ENCODE assay signal across 13 cellular contexts in the genomic region with DNA sequence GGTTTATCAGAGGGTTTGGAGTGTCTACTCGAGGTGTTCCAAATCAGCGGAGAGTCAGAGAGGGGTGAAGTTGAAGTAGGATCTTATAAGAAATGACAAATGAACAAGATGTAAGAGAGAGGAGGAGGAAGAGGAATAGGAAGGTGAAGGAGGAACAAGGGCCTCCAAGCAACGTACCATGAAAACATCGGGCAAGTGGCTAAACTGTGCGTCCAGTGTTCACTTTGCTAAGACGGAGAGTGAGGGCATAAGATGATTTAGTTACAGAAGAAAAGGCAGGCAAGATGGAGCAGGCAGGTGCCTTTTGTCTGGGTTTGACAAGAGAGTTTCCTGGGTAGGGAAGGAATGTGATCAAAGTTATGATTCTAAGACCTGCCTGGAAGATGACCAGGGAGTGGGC.
DNase-seq lines count a peak whose midpoint lies in the region; ATAC-seq and TF ChIP-seq lines count a peak whose summit lies in the region.
"Had no signal": no experiment of that assay in that cellular context is flagged by ENCODE, and none has a peak within 500 bp of the region (broad histone marks: within the 10 kb centered on the region; RNA-seq: fewer than 3 reads in every experiment).

No MANE protein-coding gene starts in this region.

- no peak for TF ChIP-seq EP300 in SK-N-SH (IDR thresholded peaks at IDR 0.05; ENCODE audit: borderline replicate concordance in 1 of 2, low read depth in 1 of 2, low read length in 1 of 2)

- CTCF ChIA-PET in SK-N-SH (lab: Yijun Ruan, JAX): interaction anchor here (1.0 kb wide), 1 partner anchor 737 kb away, joined by 3 read pairs; no protein-coding TSS in a partner anchor

- H3K9ac ChIP-seq in SK-N-SH: no peak overlapping the region

- TF ChIP-seq RAD21 in SK-N-SH (IDR thresholded peaks at IDR 0.05; ENCODE audit: low read length): no peak

- no peak overlapping the region for H2AFZ ChIP-seq in SK-N-SH (ENCODE audit: low read depth)

- WGBS in SK-N-SH (ENCODE audit: low lambda C conversion rate): 95% methylated on average over 6 of the region's 6 CpGs

- POLR2A ChIA-PET in SK-N-SH (lab: Yijun Ruan, JAX): no interaction called here

- ATAC-seq in SK-N-SH treated with all-trans-retinoic acid at 6 μM for 48 hours: no peak
- ATAC-seq in GM18867 (IDR thresholded peaks at IDR 0.05; ENCODE audit: unreplicated experiment): no peak

- H3K27me3 ChIP-seq in SK-N-SH (ENCODE audit: insufficient read depth) (no peaks in the 10 kb centered on the region), breast epithelium (no peaks in the 10 kb centered on the region), muscle layer of duodenum (ENCODE audit: low read depth, low read length) (no peaks in the 10 kb centered on the region), tibial artery (no peaks in the 10 kb centered on the region)

- no peaks in the 10 kb centered on the region for H3K79me2 ChIP-seq in SK-N-SH (ENCODE audit: insufficient read depth)

- H3K4me1 ChIP-seq in SK-N-SH (ENCODE audit: control insufficient read depth in 1 of 2, insufficient read depth in 2 of 2, low read depth in 1 of 2, low read length in 1 of 2) (peaks cover 3 to 53% of the 10 kb centered on the region in 2 experiments; a peak in 3 of 4 replicates), breast epithelium (peaks cover 0 to 8% of the 10 kb centered on the region in 2 donors), muscle layer of duodenum (ENCODE audit: control insufficient read depth in 1 of 2, insufficient read depth in 2 of 2, low read length in 2 of 2) (peaks cover 28 to 34% of the 10 kb centered on the region in 2 donors), tibial artery (peaks cover 0 to 51% (median 42%) of the 10 kb centered on the region in 4 donors)

- H3K27ac ChIP-seq in SK-N-SH (ENCODE audit: low read depth in 2 of 2, low read length in 1 of 2) (peak overlapping the region; percentile 86 to 97; a peak in 3 of 4 replicates), breast epithelium (peak overlapping the region; percentile 69 to 78), muscle layer of duodenum (ENCODE audit: low read length) (peak overlapping the region; percentile 85), tibial artery (peak overlapping the region; percentile 48 to 62)
- H3K27ac ChIP-seq: RWPE1 had no signal

- no peaks in the 10 kb centered on the region for H3K9me3 ChIP-seq in SK-N-SH
- H3K9me3 ChIP-seq in breast epithelium: no peaks in the 10 kb centered on the region
- H3K9me3 ChIP-seq in muscle layer of duodenum (ENCODE audit: control insufficient read depth in 1 of 2, low read length in 2 of 2): no peaks in the 10 kb centered on the region
- no peaks in the 10 kb centered on the region for H3K9me3 ChIP-seq in tibial artery

- no peaks in the 10 kb centered on the region for H3K9me2 ChIP-seq in SK-N-SH

- H4K20me1 ChIP-seq in SK-N-SH (ENCODE audit: insufficient read depth): no peaks in the 10 kb centered on the region

- no peak overlapping the region for H3K4me3 ChIP-seq in SK-N-SH (ENCODE audit: low read depth in 2 of 2, low read length in 1 of 2)
- no peak overlapping the region for H3K4me3 ChIP-seq in breast epithelium
- no peak overlapping the region for H3K4me3 ChIP-seq in muscle layer of duodenum (ENCODE audit: low read depth in 1 of 2, low read length in 2 of 2)
- H3K4me3 ChIP-seq in tibial artery: no peak overlapping the region

- TF ChIP-seq CTCF in SK-N-SH (IDR thresholded peaks at IDR 0.05) (no peak), breast epithelium (IDR thresholded peaks at IDR 0.05) (no peak), tibial artery (IDR thresholded peaks at IDR 0.05) (no peak)

- H3F3A ChIP-seq in SK-N-SH (replicated peaks; ENCODE audit: insufficient read depth): peaks cover 19% of the 10 kb centered on the region

- no peak for DNase-seq in SK-N-SH
- no peak for DNase-seq in breast epithelium (ENCODE audit: low spot score in 2 of 2)
- DNase-seq in tibial artery: peak in 1 of 2 donors; percentile 11
- no peak for DNase-seq in superior temporal gyrus (ENCODE audit: extremely low spot score)
- no peak for DNase-seq in HuH-7 (ENCODE audit: low spot score)
- DNase-seq: 8988T; activated CD4-positive, CD25-positive, alpha-beta regulatory T cell; activated gamma-delta T cell treated with Interleukin-2 at 50 U/mL for 16 hours; stimulated activated CD4-positive, alpha-beta T cell treated with anti-CD3 and anti-CD28 coated beads, Interleukin-1b, Interleukin-23, amount 100 ng/mL, for 48 hours had no signal

- no peak overlapping the region for H3K4me2 ChIP-seq in SK-N-SH

- intact Hi-C loops in breast epithelium (cut with DNase I; ENCODE audit: low total_unique reads) (no loop called here), tibial artery (cut with DNase I; ENCODE audit: low total_unique reads) (no loop called here)

- H3K36me3 ChIP-seq in SK-N-SH (replicated peaks in 1 of 2; ENCODE audit: control insufficient read depth in 1 of 2, insufficient read depth in 2 of 2, low read length in 1 of 2) (no peaks in the 10 kb centered on the region), breast epithelium (no peaks in the 10 kb centered on the region), muscle layer of duodenum (ENCODE audit: control insufficient read depth in 1 of 2, insufficient read depth in 2 of 2, low read length in 2 of 2) (no peaks in the 10 kb centered on the region), tibial artery (no peaks in the 10 kb centered on the region)

- TF ChIP-seq POLR2A in breast epithelium (IDR thresholded peaks at IDR 0.05): no peak

TF ChIP-seq in SK-N-SH, 30 proteins besides CTCF, POLR2A, EP300 and RAD21:
- TF ChIP-seq RXRA (IDR thresholded peaks at IDR 0.05; ENCODE audit: borderline replicate concordance, low read depth) (no peak), NRF1 (IDR thresholded peaks at IDR 0.05; ENCODE audit: low read depth, low read length) (no peak), ELF1 (IDR thresholded peaks at IDR 0.05) (no peak), TAF1 (IDR thresholded peaks at IDR 0.05; ENCODE audit: borderline replicate concordance, low read depth, low read length) (no peak), RFX5 (IDR thresholded peaks at IDR 0.05; ENCODE audit: low read length) (no peak), EZH2phosphoT487 (IDR thresholded peaks at IDR 0.05; ENCODE audit: borderline replicate concordance, low read depth) (no peak), POLR2AphosphoS5 (IDR thresholded peaks at IDR 0.05; ENCODE audit: low read depth, low read length) (no peak)
- TF ChIP-seq, protein P1, sequence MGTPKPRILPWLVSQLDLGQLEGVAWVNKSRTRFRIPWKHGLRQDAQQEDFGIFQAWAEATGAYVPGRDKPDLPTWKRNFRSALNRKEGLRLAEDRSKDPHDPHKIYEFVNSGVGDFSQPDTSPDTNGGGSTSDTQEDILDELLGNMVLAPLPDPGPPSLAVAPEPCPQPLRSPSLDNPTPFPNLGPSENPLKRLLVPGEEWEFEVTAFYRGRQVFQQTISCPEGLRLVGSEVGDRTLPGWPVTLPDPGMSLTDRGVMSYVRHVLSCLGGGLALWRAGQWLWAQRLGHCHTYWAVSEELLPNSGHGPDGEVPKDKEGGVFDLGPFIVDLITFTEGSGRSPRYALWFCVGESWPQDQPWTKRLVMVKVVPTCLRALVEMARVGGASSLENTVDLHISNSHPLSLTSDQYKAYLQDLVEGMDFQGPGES (IDR thresholded peaks at IDR 0.05; ENCODE audit: low read depth, low read length): no peak
- TF ChIP-seq, protein P2, sequence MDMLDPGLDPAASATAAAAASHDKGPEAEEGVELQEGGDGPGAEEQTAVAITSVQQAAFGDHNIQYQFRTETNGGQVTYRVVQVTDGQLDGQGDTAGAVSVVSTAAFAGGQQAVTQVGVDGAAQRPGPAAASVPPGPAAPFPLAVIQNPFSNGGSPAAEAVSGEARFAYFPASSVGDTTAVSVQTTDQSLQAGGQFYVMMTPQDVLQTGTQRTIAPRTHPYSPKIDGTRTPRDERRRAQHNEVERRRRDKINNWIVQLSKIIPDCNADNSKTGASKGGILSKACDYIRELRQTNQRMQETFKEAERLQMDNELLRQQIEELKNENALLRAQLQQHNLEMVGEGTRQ (IDR thresholded peaks at IDR 0.05; ENCODE audit: borderline replicate concordance, low read depth, low read length): no peak

TF ChIP-seq in SK-N-SH treated with all-trans-retinoic acid at 6 μM for 48 hours, 23 proteins besides CTCF, POLR2A, EP300 and RAD21 (continues in another document):
- TF ChIP-seq RARB (CRISPR knock-in tag; IDR thresholded peaks at IDR 0.05) (no peak), ZFP3 (CRISPR knock-in tag; IDR thresholded peaks at IDR 0.05) (no peak), ISL1 (CRISPR knock-in tag; IDR thresholded peaks at IDR 0.05) (no peak), ZC3H10 (CRISPR knock-in tag; IDR thresholded peaks at IDR 0.05) (no peak), ZNF70 (CRISPR knock-in tag; IDR thresholded peaks at IDR 0.05) (no peak)
- TF ChIP-seq, protein P3, sequence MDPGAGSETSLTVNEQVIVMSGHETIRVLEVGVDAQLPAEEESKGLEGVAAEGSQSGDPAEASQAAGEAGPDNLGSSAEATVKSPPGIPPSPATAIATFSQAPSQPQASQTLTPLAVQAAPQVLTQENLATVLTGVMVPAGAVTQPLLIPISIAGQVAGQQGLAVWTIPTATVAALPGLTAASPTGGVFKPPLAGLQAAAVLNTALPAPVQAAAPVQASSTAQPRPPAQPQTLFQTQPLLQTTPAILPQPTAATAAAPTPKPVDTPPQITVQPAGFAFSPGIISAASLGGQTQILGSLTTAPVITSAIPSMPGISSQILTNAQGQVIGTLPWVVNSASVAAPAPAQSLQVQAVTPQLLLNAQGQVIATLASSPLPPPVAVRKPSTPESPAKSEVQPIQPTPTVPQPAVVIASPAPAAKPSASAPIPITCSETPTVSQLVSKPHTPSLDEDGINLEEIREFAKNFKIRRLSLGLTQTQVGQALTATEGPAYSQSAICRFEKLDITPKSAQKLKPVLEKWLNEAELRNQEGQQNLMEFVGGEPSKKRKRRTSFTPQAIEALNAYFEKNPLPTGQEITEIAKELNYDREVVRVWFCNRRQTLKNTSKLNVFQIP (CRISPR knock-in tag; IDR thresholded peaks at IDR 0.05; ENCODE audit: borderline replicate concordance, low read depth): no peak
